12 cellular contexts compared by ENCODE assay signal in the genomic region with DNA sequence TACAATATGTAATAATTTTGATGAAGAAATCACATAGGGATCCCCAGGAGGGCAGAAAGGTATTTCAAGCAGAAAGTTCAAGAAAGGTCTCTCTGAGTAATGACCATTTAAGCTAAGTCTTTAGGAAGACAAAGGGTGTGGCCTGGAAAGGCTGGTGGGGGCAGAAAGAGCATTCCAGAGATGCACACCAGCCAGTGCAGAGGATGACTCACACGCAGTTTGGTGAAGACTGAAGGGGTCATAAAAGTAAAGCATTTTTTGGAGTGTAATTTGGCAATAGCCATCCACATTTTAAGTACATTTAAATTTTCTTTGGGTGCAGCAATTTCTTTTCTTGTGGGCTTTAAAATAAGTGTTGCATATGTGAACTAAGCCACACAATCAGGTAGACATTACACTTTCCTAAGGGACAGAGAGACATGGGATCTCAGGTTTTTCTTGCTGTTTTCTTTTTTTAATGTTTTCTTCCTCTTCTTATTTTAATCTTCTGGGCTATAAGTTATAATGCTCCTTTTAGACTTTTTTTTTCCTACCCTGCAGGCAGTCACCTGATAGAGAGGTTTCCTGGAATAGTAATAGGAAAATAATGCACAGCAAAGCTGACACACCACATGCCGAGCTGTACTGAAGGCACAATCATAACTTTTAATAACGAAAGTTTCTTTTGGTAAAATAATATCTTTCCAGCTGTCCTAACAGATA. TPM values are rescaled to one million over a fixed set of nuclear protein-coding genes. Genes with fewer than 3 reads are reported as not detected.
A peak's percentile ranks its signal among the peaks of the same experiment; 100 is the strongest.
DNase-seq lines count a peak whose midpoint lies in the region; ATAC-seq lines count a peak whose summit lies in the region.
"Had no signal": no experiment of that assay in that cellular context is flagged by ENCODE, and none has a peak within 500 bp of the region (broad histone marks: within the 10 kb centered on the region; RNA-seq: fewer than 3 reads in every experiment).

No MANE protein-coding gene starts in this region.

- no peaks in the 10 kb centered on the region for H3K36me3 Mint-ChIP-seq in effector memory CD8-positive, alpha-beta T cell (ENCODE audit: insufficient read depth)

- H3K4me1 Mint-ChIP-seq in effector memory CD8-positive, alpha-beta T cell (ENCODE audit: low read depth in 2 of 2), result no peaks in the 10 kb centered on the region
- H3K4me1 Mint-ChIP-seq: activated T-helper 17 cell treated with anti-CD3 and anti-CD28 coated beads, Interleukin-2, amount 50 U/mL, for 72 hours had no signal

- H3K27me3 Mint-ChIP-seq in effector memory CD8-positive, alpha-beta T cell, result peaks cover 2 to 9% of the 10 kb centered on the region in 2 donors
- H3K27me3 Mint-ChIP-seq: activated T-helper 17 cell treated with anti-CD3 and anti-CD28 coated beads, Interleukin-2, amount 50 U/mL, for 72 hours; stimulated activated naive CD8-positive, alpha-beta T cell treated with anti-CD3 and anti-CD28 coated beads, Interleukin-15, amount 100 ng/mL, for 72 hours had no signal

- no peak for ATAC-seq in effector memory CD8-positive, alpha-beta T cell (replicated peaks)
- ATAC-seq in GM18867 (IDR thresholded peaks at IDR 0.05; ENCODE audit: unreplicated experiment), result no peak
- ATAC-seq: activated T-helper 17 cell treated with anti-CD3 and anti-CD28 coated beads, Interleukin-2, amount 50 U/mL, for 72 hours; stimulated activated naive CD8-positive, alpha-beta T cell treated with anti-CD3 and anti-CD28 coated beads, Interleukin-15, amount 100 ng/mL, for 72 hours had no signal

- H3K4me3 Mint-ChIP-seq in effector memory CD8-positive, alpha-beta T cell, result no peak overlapping the region
- H3K4me3 Mint-ChIP-seq: activated T-helper 17 cell treated with anti-CD3 and anti-CD28 coated beads, Interleukin-2, amount 50 U/mL, for 72 hours; stimulated activated naive CD8-positive, alpha-beta T cell treated with anti-CD3 and anti-CD28 coated beads, Interleukin-15, amount 100 ng/mL, for 72 hours had no signal

- peak; percentile 92 for DNase-seq in A172 (ENCODE audit: low spot score)
- peak; percentile 38 for DNase-seq in HK-2 (ENCODE audit: unreplicated experiment)
- DNase-seq in amniotic stem cell (lab: John Stamatoyannopoulos, UW), result peak; percentile 69
- peak; percentile 48 for DNase-seq in iPS-NIHi11 (ENCODE audit: low spot score)
- DNase-seq in effector memory CD8-positive, alpha-beta T cell, result no peak
- DNase-seq in activated effector memory CD4-positive, alpha-beta T cell treated with Interleukin-2 at 50 U/mL for 16 hours, result no peak
- no peak for DNase-seq in stimulated activated CD4-positive, alpha-beta T cell treated with anti-CD3 and anti-CD28 coated beads, Interleukin-12 subunit alpha, Interleukin-12 subunit beta, amount 100 ng/mL, for 4 hours
- DNase-seq: heart right ventricle; stimulated activated naive CD8-positive, alpha-beta T cell treated with anti-CD3 and anti-CD28 coated beads, Interleukin-15, amount 100 ng/mL, for 72 hours; T-helper 2 cell had no signal

- H3K27ac Mint-ChIP-seq in effector memory CD8-positive, alpha-beta T cell, result no peak overlapping the region
- H3K27ac Mint-ChIP-seq: activated T-helper 17 cell treated with anti-CD3 and anti-CD28 coated beads, Interleukin-2, amount 50 U/mL, for 72 hours had no signal

- H3K9me3 Mint-ChIP-seq in effector memory CD8-positive, alpha-beta T cell, result no peaks in the 10 kb centered on the region
- H3K9me3 Mint-ChIP-seq: activated T-helper 17 cell treated with anti-CD3 and anti-CD28 coated beads, Interleukin-2, amount 50 U/mL, for 72 hours had no signal

RNA-seq across cellular contexts. Expression of a gene that starts 49.5 kb away (rescaled TPM):
- total RNA-seq in A172 (2014; rRNA removed; shearing (Covaris generic)), result 41.8 and 44.1 TPM in 2 replicates

Comparison
In these comparisons a context has a peak if more than half of its experiments do, and no peak if none do; other contexts are left out.
1. DNase-seq: peak in A172 (single experiment), HK-2 (single experiment), amniotic stem cell (single experiment) and iPS-NIHi11 (single experiment); none in effector memory CD8-positive, alpha-beta T cell (0 of 3), activated effector memory CD4-positive, alpha-beta T cell treated with Interleukin-2 at 50 U/mL for 16 hours (single experiment) and stimulated activated CD4-positive, alpha-beta T cell treated with anti-CD3 and anti-CD28 coated beads, Interleukin-12 subunit alpha, Interleukin-12 subunit beta, amount 100 ng/mL, for 4 hours (single experiment).